Comparison of ENCODE assay signal across 35 cellular contexts in the genomic region with DNA sequence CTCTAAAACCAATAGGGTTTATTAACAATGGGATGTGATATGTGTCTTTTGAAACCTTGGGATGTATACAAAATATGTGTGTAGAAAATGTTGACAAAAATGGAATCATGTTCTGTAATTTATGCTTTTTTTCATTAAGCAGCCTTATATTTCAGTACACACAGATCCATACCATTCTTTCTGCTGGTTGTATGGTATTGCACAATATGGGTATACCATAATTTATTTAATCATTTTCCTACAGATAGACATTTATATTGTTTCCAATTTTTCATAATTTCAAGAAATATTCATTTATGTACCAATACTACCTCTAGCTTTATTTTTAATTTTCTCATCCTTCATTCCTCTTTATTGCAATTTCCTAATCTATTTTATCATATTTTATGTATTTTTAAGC.
DNase-seq lines count a peak whose midpoint lies in the region; ATAC-seq, FAIRE-seq and TF ChIP-seq lines count a peak whose summit lies in the region.
"Had no signal": no experiment of that assay in that cellular context is flagged by ENCODE, and none has a peak within 500 bp of the region (broad histone marks: within the 10 kb centered on the region; RNA-seq: fewer than 3 reads in every experiment).

No MANE protein-coding gene starts in this region.

- H4K8ac ChIP-seq in IMR-90 (ENCODE audit: low read depth in 2 of 2, low read length in 2 of 2): no peak overlapping the region
- no peak overlapping the region for H4K8ac ChIP-seq in H1 (ENCODE audit: extremely low read depth, insufficient read depth, low read length)

- H3K23ac ChIP-seq in IMR-90 (ENCODE audit: low read depth, low read length) (no peak overlapping the region), H1 (ENCODE audit: insufficient read length) (no peak overlapping the region)

- H3K14ac ChIP-seq in IMR-90 (replicated peaks; ENCODE audit: low read depth, low read length) (no peak overlapping the region), H1 (ENCODE audit: insufficient read length) (no peak overlapping the region)

- no peak overlapping the region for H3K9ac ChIP-seq in HepG2 (ENCODE audit: insufficient read depth, low read depth, low read length)
- no peak overlapping the region for H3K9ac ChIP-seq in IMR-90 (ENCODE audit: low read depth, low read length)
- no peak overlapping the region for H3K9ac ChIP-seq in K562 (ENCODE audit: insufficient read depth in 1 of 2, low read depth in 2 of 2, low read length in 2 of 2)
- no peak overlapping the region for H3K9ac ChIP-seq in H1 (replicated peaks in 1 of 4; ENCODE audit: extremely low read depth in 1 of 4, low read depth in 3 of 4, low read length in 3 of 4)
- H3K9ac ChIP-seq: BLaER1; BLaER1 treated with 17β-estradiol and CSF1 and Interleukin-3, amounts not matched to agents 10 nM and 100 nM had no signal

- dilution Hi-C loops in IMR-90 (cut with HindIII; ENCODE audit: low sequenced_read_pairs, unreplicated experiment): no loop called here

- H3K18ac ChIP-seq in IMR-90 (ENCODE audit: low read depth, low read length): no peak overlapping the region
- H3K18ac ChIP-seq in H1 (ENCODE audit: extremely low read depth, low read length): no peak overlapping the region

- no peak overlapping the region for H4K91ac ChIP-seq in IMR-90 (ENCODE audit: insufficient read depth, low read depth, low read length)
- no peak overlapping the region for H4K91ac ChIP-seq in H1 (replicated peaks; ENCODE audit: insufficient read length, low read length)

- no peaks in the 10 kb centered on the region for H3K23me2 ChIP-seq in H1 (ENCODE audit: low read depth, low read length)

- POLR2A ChIA-PET in HepG2 (lab: Yijun Ruan, JAX): no interaction called here
- POLR2A ChIA-PET in IMR-90 (lab: Charles Lee; ENCODE audit: unreplicated experiment): no interaction called here
- POLR2A ChIA-PET in K562 (lab: Yijun Ruan, JAX): no interaction called here
- POLR2A ChIA-PET in H1 (lab: Charles Lee; ENCODE audit: partially characterized antibody): no interaction called here
- POLR2A ChIA-PET in OCI-LY7 (lab: Charles Lee): interaction anchor here (0.6 to 2.8 kb wide), 4 partner anchors 11 to 666 kb away, joined by 4 to 8 read pairs (median 5); no protein-coding TSS in a partner anchor

- H2BK120ac ChIP-seq in IMR-90 (ENCODE audit: low read depth, low read length): no peak overlapping the region
- H2BK120ac ChIP-seq in H1 (replicated peaks; ENCODE audit: low read depth, low read length): no peak overlapping the region

- no peak overlapping the region for H3K56ac ChIP-seq in IMR-90 (ENCODE audit: extremely low read depth, insufficient read depth, low read length)
- H3K56ac ChIP-seq in H1 (replicated peaks; ENCODE audit: insufficient read length, low read depth, low read length): no peak overlapping the region

- H3K36me3 ChIP-seq in HepG2 (replicated peaks in 1 of 2; ENCODE audit: control insufficient read depth in 1 of 2, insufficient read depth in 2 of 2, low read length in 2 of 2) (no peaks in the 10 kb centered on the region; a peak in 1 of 5 replicates), right lobe of liver (no peaks in the 10 kb centered on the region), IMR-90 (ENCODE audit: control insufficient read depth, insufficient read depth, low read length) (no peaks in the 10 kb centered on the region), K562 (ENCODE audit: control insufficient read depth, insufficient read depth, low read length) (no peaks in the 10 kb centered on the region), H1 (ENCODE audit: control insufficient read depth in 2 of 4, insufficient read depth in 4 of 4, low read length in 3 of 4) (no peaks in the 10 kb centered on the region), OCI-LY7 (ENCODE audit: insufficient read depth, low read length) (no peaks in the 10 kb centered on the region), psoas muscle (ENCODE audit: insufficient read depth in 1 of 2, low read depth in 1 of 2) (peaks cover 0 to 30% of the 10 kb centered on the region in 2 donors)
- H3K36me3 ChIP-seq: BE2C, BLaER1 had no signal

- H3K4me2 ChIP-seq in HepG2 (ENCODE audit: low read depth, low read length) (no peak overlapping the region), IMR-90 (ENCODE audit: low read depth, low read length) (no peak overlapping the region), K562 (ENCODE audit: insufficient read depth, low read length) (no peak overlapping the region), H1 (ENCODE audit: insufficient read depth in 1 of 2, low read depth in 2 of 2, low read length in 2 of 2) (no peak overlapping the region), OCI-LY7 (ENCODE audit: low read length) (no peak overlapping the region)
- H3K4me2 ChIP-seq: A549; BLaER1; BLaER1 treated with 17β-estradiol and CSF1 and Interleukin-3, amounts not matched to agents 10 nM and 100 nM had no signal

- BruUV-seq in HepG2 (replicated peaks; lab: Mats Ljungman, UMichigan) (no TSS peak), IMR-90 (replicated peaks; lab: Mats Ljungman, UMichigan) (no TSS peak), K562 (replicated peaks; lab: Mats Ljungman, UMichigan) (no TSS peak), OCI-LY7 (replicated peaks; lab: Mats Ljungman, UMichigan) (no TSS peak)

- no peaks in the 10 kb centered on the region for H3K9me2 ChIP-seq in OCI-LY7 (ENCODE audit: insufficient read depth, low read length)

- H4K20me1 ChIP-seq in HepG2 (ENCODE audit: insufficient read depth, low read length): no peaks in the 10 kb centered on the region
- H4K20me1 ChIP-seq in IMR-90 (ENCODE audit: insufficient read depth, low read length): no peaks in the 10 kb centered on the region
- H4K20me1 ChIP-seq in K562 (replicated peaks; ENCODE audit: control insufficient read depth, insufficient read depth, low read length): no peaks in the 10 kb centered on the region
- no peaks in the 10 kb centered on the region for H4K20me1 ChIP-seq in H1 (replicated peaks in 1 of 2; ENCODE audit: control insufficient read depth in 1 of 2, insufficient read depth in 2 of 2, low read length in 2 of 2)
- H4K20me1 ChIP-seq in OCI-LY7 (ENCODE audit: insufficient read depth, low read length): no peaks in the 10 kb centered on the region
- H4K20me1 ChIP-seq: BLaER1; BLaER1 treated with 17β-estradiol and CSF1 and Interleukin-3, amounts not matched to agents 10 nM and 100 nM had no signal

- FAIRE-seq in HepG2 (lab: Jason Lieb, UNC): no peak
- no peak for FAIRE-seq in K562 (lab: Jason Lieb, UNC)
- FAIRE-seq in H1 (lab: Jason Lieb, UNC): no peak
- FAIRE-seq: A204.1, A549, D721Med had no signal

- H3K79me1 ChIP-seq in IMR-90 (ENCODE audit: low read depth in 1 of 2, low read length in 2 of 2): no peaks in the 10 kb centered on the region
- H3K79me1 ChIP-seq in H1 (ENCODE audit: low read depth, low read length): no peaks in the 10 kb centered on the region

- TF ChIP-seq POLR2A in HepG2 (IDR thresholded peaks at IDR 0.05; ENCODE audit: insufficient read depth in 1 of 2, low read depth in 2 of 2, low read length in 2 of 2): no peak
- no peak for TF ChIP-seq POLR2A in right lobe of liver (IDR thresholded peaks at IDR 0.05)
- no peak for TF ChIP-seq POLR2A in IMR-90 (IDR thresholded peaks at IDR 0.05; ENCODE audit: low read depth, low read length)
- no peak for TF ChIP-seq POLR2A in K562 (conservative IDR thresholded peaks at IDR 0.05)
- no peak for TF ChIP-seq POLR2A in H1 (IDR thresholded peaks at IDR 0.05; ENCODE audit: control extremely low read depth in 1 of 2, low read depth in 2 of 2, low read length in 2 of 2)

- TF ChIP-seq CTCF in HepG2 (CRISPR knock-in tag; IDR thresholded peaks at IDR 0.05): no peak
- TF ChIP-seq CTCF in right lobe of liver (IDR thresholded peaks at IDR 0.05): no peak
- TF ChIP-seq CTCF in IMR-90 (conservative IDR thresholded peaks at IDR 0.05; ENCODE audit: low read depth, low read length): no peak
- no peak for TF ChIP-seq CTCF in K562 (IDR thresholded peaks at IDR 0.05 in 2 of 3, conservative IDR thresholded peaks at IDR 0.05 in 1 of 3; ENCODE audit: insufficient read depth in 2 of 3, low read depth in 1 of 3, low read length in 3 of 3)
- TF ChIP-seq CTCF in H1 (IDR thresholded peaks at IDR 0.05; ENCODE audit: control extremely low read depth in 1 of 3, insufficient read depth in 1 of 3, low read depth in 1 of 3, low read length in 3 of 3): no peak
- TF ChIP-seq CTCF in OCI-LY7 (conservative IDR thresholded peaks at IDR 0.05; ENCODE audit: low read length): no peak
- no peak for TF ChIP-seq CTCF in psoas muscle (IDR thresholded peaks at IDR 0.05)

- TF ChIP-seq EP300 in HepG2 (IDR thresholded peaks at IDR 0.05; ENCODE audit: low read depth in 2 of 2, low read length in 2 of 2) (no peak), HepG2 (CRISPR knock-in tag; IDR thresholded peaks at IDR 0.05; ENCODE audit: borderline replicate concordance) (no peak), K562 (IDR thresholded peaks at IDR 0.05; ENCODE audit: low read length) (no peak), H1 (IDR thresholded peaks at IDR 0.05; ENCODE audit: borderline replicate concordance in 1 of 2, low read depth in 2 of 2, low read length in 2 of 2) (no peak)

- H3K4me1 ChIP-seq in HepG2 (ENCODE audit: insufficient read depth, low read length) (peaks cover 14% of the 10 kb centered on the region), right lobe of liver (no peaks in the 10 kb centered on the region), IMR-90 (ENCODE audit: control insufficient read depth, insufficient read depth, low read length) (peaks cover 4% of the 10 kb centered on the region; the same call in 1 of the 2 replicates), K562 (replicated peaks in 1 of 2; ENCODE audit: control insufficient read depth in 2 of 2, insufficient read depth in 2 of 2, low read length in 2 of 2) (no peaks in the 10 kb centered on the region), H1 (replicated peaks in 1 of 4; ENCODE audit: control insufficient read depth in 3 of 4, insufficient read depth in 4 of 4, low read length in 3 of 4) (no peaks in the 10 kb centered on the region), OCI-LY7 (ENCODE audit: insufficient read depth, low read length, poor library complexity, severe bottlenecking) (no peaks in the 10 kb centered on the region), psoas muscle (no peaks in the 10 kb centered on the region)
- H3K4me1 ChIP-seq: A549, BE2C, BLaER1, Caco-2 had no signal

- in situ Hi-C loops in HepG2 (cut with HindIII; ENCODE audit: extremely low pct_ligation_motif_present, low pct_unique_long_range_greater_than_20kb) (no loop called here), IMR-90 (cut with MboI; ENCODE audit: low sequenced_read_pairs) (no loop called here), K562 (cut with MboI) (no loop called here)

- H2BK15ac ChIP-seq in IMR-90 (ENCODE audit: low read depth, low read length): no peak overlapping the region
- H2BK15ac ChIP-seq in H1 (ENCODE audit: low read length): no peak overlapping the region

- no peak for TF ChIP-seq RAD21 in HepG2 (CRISPR knock-in tag; IDR thresholded peaks at IDR 0.05)
- no peak for TF ChIP-seq RAD21 in IMR-90 (IDR thresholded peaks at IDR 0.05; ENCODE audit: low read length)
- TF ChIP-seq RAD21 in K562 (CRISPR knock-in tag; conservative IDR thresholded peaks at IDR 0.05 in 1 of 2, IDR thresholded peaks at IDR 0.05 in 1 of 2): no peak
- no peak for TF ChIP-seq RAD21 in H1 (IDR thresholded peaks at IDR 0.05 in 1 of 2, conservative IDR thresholded peaks at IDR 0.05 in 1 of 2; ENCODE audit: low read depth in 2 of 2, low read length in 2 of 2)

- H2AK5ac ChIP-seq in IMR-90 (ENCODE audit: low read depth, low read length) (no peak overlapping the region), H1 (ENCODE audit: low read depth, low read length) (no peak overlapping the region)

- DNase-seq in HepG2 (ENCODE audit: low spot score) (no peak), right lobe of liver (no peak), IMR-90 (no peak), K562 (ENCODE audit: extremely low read depth in 1 of 4, low spot score in 3 of 4) (no peak), H1 (ENCODE audit: low read depth in 1 of 2, low spot score in 2 of 2) (no peak), OCI-LY7 (ENCODE audit: low spot score) (no peak), psoas muscle (no peak), NCI-H526 (lab: John Stamatoyannopoulos, UW) (no peak)
- DNase-seq: 8988T; ACHN; AML-193; BE2C; C1 segment of cervical spinal cord; Caco-2; Calu3; CD4-positive, alpha-beta memory T cell; CD4-positive, alpha-beta T cell; CD4-positive, CD25-positive, alpha-beta regulatory T cell; CD8-positive, alpha-beta memory T cell; CD8-positive, alpha-beta T cell; COR-L47; DMS 273 treated with DMSO at 0.1 percent for 48 hours; DMS153; DMS53; DMS79; DMS79 treated with DMSO at 0.1 percent for 48 hours; DND-41; EL had no signal

- ATAC-seq in HepG2 (no peak), right lobe of liver (no peak), IMR-90 (ENCODE audit: low read depth) (no peak), K562 (no peak), psoas muscle (no peak)
- ATAC-seq: A549; CD8-positive, alpha-beta T cell had no signal

- no peak overlapping the region for H3K27ac ChIP-seq in HepG2 (ENCODE audit: extremely low read length, insufficient read depth, low read length)
- H3K27ac ChIP-seq in right lobe of liver: no peak overlapping the region
- H3K27ac ChIP-seq in IMR-90 (ENCODE audit: insufficient read depth, low read length): no peak overlapping the region
- H3K27ac ChIP-seq in K562 (ENCODE audit: extremely low read depth, low read depth, low read length): no peak overlapping the region
- no peak overlapping the region for H3K27ac ChIP-seq in H1 (ENCODE audit: low read depth, low read length)
- H3K27ac ChIP-seq in OCI-LY7 (ENCODE audit: low read depth, low read length, poor library complexity, severe bottlenecking): no peak overlapping the region
- H3K27ac ChIP-seq in psoas muscle: no peak overlapping the region
- H3K27ac ChIP-seq: 22Rv1; A549; BLaER1; BLaER1 treated with 17β-estradiol and CSF1 and Interleukin-3, amounts not matched to agents 10 nM and 100 nM; C4-2B had no signal

- no peaks in the 10 kb centered on the region for H3K9me1 ChIP-seq in IMR-90 (ENCODE audit: insufficient read depth, low read length)
- no peaks in the 10 kb centered on the region for H3K9me1 ChIP-seq in K562 (ENCODE audit: control insufficient read depth, insufficient read depth, low read length)

- no peak overlapping the region for H2BK12ac ChIP-seq in H1 (ENCODE audit: low read depth, low read length)

- no peaks in the 10 kb centered on the region for H3K27me3 ChIP-seq in HepG2 (ENCODE audit: control insufficient read depth in 1 of 2, insufficient read depth in 2 of 2, low read length in 2 of 2)
- H3K27me3 ChIP-seq in right lobe of liver: no peaks in the 10 kb centered on the region
- no peaks in the 10 kb centered on the region for H3K27me3 ChIP-seq in IMR-90 (ENCODE audit: control insufficient read depth, insufficient read depth, low read length)
- H3K27me3 ChIP-seq in K562 (ENCODE audit: control insufficient read depth in 2 of 2, insufficient read depth in 2 of 2, low read length in 2 of 2): no peaks in the 10 kb centered on the region
- H3K27me3 ChIP-seq in H1 (replicated peaks in 1 of 4; ENCODE audit: control insufficient read depth in 3 of 4, extremely low read depth in 1 of 4, insufficient read depth in 3 of 4, low read length in 3 of 4): no peaks in the 10 kb centered on the region
- H3K27me3 ChIP-seq in psoas muscle (ENCODE audit: insufficient read depth in 3 of 3, low read length in 2 of 3): no peaks in the 10 kb centered on the region
- H3K27me3 ChIP-seq: BE2C; BLaER1; BLaER1 treated with 17β-estradiol and CSF1 and Interleukin-3, amounts not matched to agents 10 nM and 100 nM had no signal

- H3K9me3 ChIP-seq in HepG2 (ENCODE audit: low read length): no peaks in the 10 kb centered on the region
- H3K9me3 ChIP-seq in right lobe of liver: no peaks in the 10 kb centered on the region
- no peaks in the 10 kb centered on the region for H3K9me3 ChIP-seq in IMR-90 (ENCODE audit: control insufficient read depth, insufficient read depth, low read length)
- H3K9me3 ChIP-seq in K562 (replicated peaks; ENCODE audit: control insufficient read depth, insufficient read depth, low read depth, low read length): no peaks in the 10 kb centered on the region
- no peaks in the 10 kb centered on the region for H3K9me3 ChIP-seq in H1 (ENCODE audit: insufficient read depth in 2 of 2, low read depth in 1 of 2, low read length in 1 of 2)
- no peaks in the 10 kb centered on the region for H3K9me3 ChIP-seq in OCI-LY7 (ENCODE audit: low read length)
- H3K9me3 ChIP-seq in psoas muscle: no peaks in the 10 kb centered on the region
- H3K9me3 ChIP-seq: A549; BE2C; BLaER1; BLaER1 treated with 17β-estradiol and CSF1 and Interleukin-3, amounts not matched to agents 10 nM and 100 nM had no signal

- H2AK9ac ChIP-seq in IMR-90 (replicated peaks; ENCODE audit: low read depth, low read length, poor library complexity): no peak overlapping the region

- no peak overlapping the region for H2AFZ ChIP-seq in HepG2 (ENCODE audit: low read length)
- no peak overlapping the region for H2AFZ ChIP-seq in IMR-90 (replicated peaks; ENCODE audit: low read length, poor library complexity)
- no peak overlapping the region for H2AFZ ChIP-seq in K562 (ENCODE audit: low read depth, low read length)
- no peak overlapping the region for H2AFZ ChIP-seq in H1 (ENCODE audit: low read length)
- H2AFZ ChIP-seq in OCI-LY7 (ENCODE audit: low read length): no peak overlapping the region

- H3K79me2 ChIP-seq in HepG2 (ENCODE audit: insufficient read depth, low read length): no peaks in the 10 kb centered on the region
- H3K79me2 ChIP-seq in K562 (ENCODE audit: control insufficient read depth, insufficient read depth, low read length): no peaks in the 10 kb centered on the region
- H3K79me2 ChIP-seq in H1 (ENCODE audit: control insufficient read depth in 1 of 2, insufficient read depth in 2 of 2, low read length in 2 of 2): no peaks in the 10 kb centered on the region
- no peaks in the 10 kb centered on the region for H3K79me2 ChIP-seq in OCI-LY7 (ENCODE audit: insufficient read depth, low read depth, low read length)

- H2BK5ac ChIP-seq in IMR-90 (ENCODE audit: low read depth, low read length, poor library complexity, severe bottlenecking) (no peak overlapping the region), H1 (ENCODE audit: low read depth, low read length) (no peak overlapping the region)

- H3K4me3 ChIP-seq in HepG2 (replicated peaks in 1 of 3; ENCODE audit: insufficient read depth in 1 of 3, low read depth in 2 of 3, low read length in 3 of 3) (no peak overlapping the region), right lobe of liver (no peak overlapping the region), IMR-90 (ENCODE audit: insufficient read depth, low read depth, low read length) (no peak overlapping the region), K562 (no peak overlapping the region), H1 (ENCODE audit: extremely low read depth in 1 of 4, insufficient read depth in 2 of 4, low read depth in 3 of 4, low read length in 4 of 4) (no peak overlapping the region), OCI-LY7 (ENCODE audit: low read depth, low read length, poor library complexity, severe bottlenecking) (no peak overlapping the region), psoas muscle (no peak overlapping the region)
- H3K4me3 ChIP-seq: A549; BLaER1; BLaER1 treated with 17β-estradiol and CSF1 and Interleukin-3, amounts not matched to agents 10 nM and 100 nM had no signal

- intact Hi-C loops in HepG2 (cut with micrococcal nuclease; ENCODE audit: unreplicated experiment) (no loop called here), right lobe of liver (cut with DNase I) (no loop called here), IMR-90 (cut with micrococcal nuclease) (no loop called here), K562 (cut with micrococcal nuclease) (no loop called here), OCI-LY7 (cut with micrococcal nuclease; ENCODE audit: unreplicated experiment) (no loop called here), psoas muscle (cut with DNase I) (no loop called here)

- H4K5ac ChIP-seq in IMR-90 (ENCODE audit: low read depth, low read length): no peak overlapping the region
- no peak overlapping the region for H4K5ac ChIP-seq in H1 (ENCODE audit: insufficient read length, low read depth, low read length)

- CTCF ChIA-PET in HepG2 (lab: Yijun Ruan, JAX; ENCODE audit: low intra/inter-chr PET ratio, low total read pairs): no interaction called here
- CTCF ChIA-PET in IMR-90 (lab: Yijun Ruan, JAX): no interaction called here
- CTCF ChIA-PET in K562 (lab: Yijun Ruan, JAX; ENCODE audit: low intra/inter-chr PET ratio): no interaction called here
- CTCF ChIA-PET in H1 (lab: Charles Lee; ENCODE audit: partially characterized antibody): interaction anchor here (0.7 kb wide), 1 partner anchor 377 kb away, joined by 3 read pairs; no protein-coding TSS in a partner anchor
- CTCF ChIA-PET in OCI-LY7 (lab: Charles Lee; ENCODE audit: unreplicated experiment): no interaction called here

- no peak overlapping the region for H2BK20ac ChIP-seq in IMR-90 (ENCODE audit: low read depth, low read length)
- no peak overlapping the region for H2BK20ac ChIP-seq in H1 (ENCODE audit: low read length)

- no peak overlapping the region for H3K4ac ChIP-seq in IMR-90 (ENCODE audit: low read depth, low read length)
- H3K4ac ChIP-seq in H1 (replicated peaks; ENCODE audit: insufficient read length, low read depth, low read length): no peak overlapping the region

Comparison
In these comparisons a context has a peak if more than half of its experiments do, and no peak if none do; other contexts are left out.
1. Of the 241 proteins assayed by ChIP-seq in both HepG2 and K562: peak only in HepG2: none; only in K562: CEBPG; in both: CEBPB; in neither: 239.